8 cellular contexts compared by ENCODE assay signal in genomic region chr2:73386342-73386868, GRCh38. TPM values are rescaled to one million over a fixed set of nuclear protein-coding genes. Genes with fewer than 3 reads are reported as not detected.
A peak's percentile ranks its signal among the peaks of the same experiment; 100 is the strongest.
DNase-seq lines count a peak whose midpoint lies in the region; ATAC-seq and TF ChIP-seq lines count a peak whose summit lies in the region.

No MANE protein-coding gene starts in this region.

- H3K4me1 Mint-ChIP-seq in activated naive CD8-positive, alpha-beta T cell (ENCODE audit: low read depth), result peaks cover 34% of the 10 kb centered on the region

- WGBS in stomach, 5 donors, result 0 to 1% (median 1%) methylated on average over 17 to 24 of the region's 24 CpGs

- H3K27me3 ChIP-seq in stomach, result peaks cover 0 to 6% (median 0%) of the 10 kb centered on the region in 3 donors

- TF ChIP-seq CTCF in 22Rv1 (IDR thresholded peaks at IDR 0.05) (no peak), stomach (IDR thresholded peaks at IDR 0.05) (no peak)

- no peak for TF ChIP-seq EP300 in stomach (IDR thresholded peaks at IDR 0.05)

- H3K9me3 Mint-ChIP-seq in activated naive CD8-positive, alpha-beta T cell (ENCODE audit: low read depth), result no peaks in the 10 kb centered on the region

- peaks cover 13 to 29% (median 23%) of the 10 kb centered on the region in 4 donors for H3K4me1 ChIP-seq in stomach

- no peak for TF ChIP-seq POLR2A in stomach (IDR thresholded peaks at IDR 0.05)

- H3K36me3 ChIP-seq in stomach, result no peaks in the 10 kb centered on the region

- H3K27me3 Mint-ChIP-seq in activated naive CD8-positive, alpha-beta T cell, result no peaks in the 10 kb centered on the region

- intact Hi-C loops in stomach (cut with DNase I; ENCODE audit: low total_unique reads), result no loop called here

- DNase-seq in stomach (no peak), DMS 273 treated with DMSO at 0.1 percent for 48 hours (lab: John Stamatoyannopoulos, UW) (no peak), NOMO-1 treated with dmso at 0.1 percent for 144 hours (lab: John Stamatoyannopoulos, UW; ENCODE audit: unreplicated experiment) (no peak)

- ATAC-seq in GM18867 (IDR thresholded peaks at IDR 0.05; ENCODE audit: unreplicated experiment) (peak; percentile 18), HG03159 (IDR thresholded peaks at IDR 0.05; ENCODE audit: unreplicated experiment) (peak; percentile 12)

- H3K36me3 Mint-ChIP-seq in activated naive CD8-positive, alpha-beta T cell, result no peaks in the 10 kb centered on the region

- H3K9me3 ChIP-seq in iPS-18c (ENCODE audit: control insufficient read depth, insufficient read depth, low read length) (peaks cover 2% of the 10 kb centered on the region), stomach (no peaks in the 10 kb centered on the region)

- H3K4me3 Mint-ChIP-seq in activated naive CD8-positive, alpha-beta T cell, result peak overlapping the region; percentile 94

- H3K27ac Mint-ChIP-seq in activated naive CD8-positive, alpha-beta T cell, result peak overlapping the region; percentile 76

- peak overlapping the region; percentile 99 for H3K4me3 ChIP-seq in iPS-18c (ENCODE audit: insufficient read depth, low read depth, low read length)
- peak overlapping the region; percentile 58 to 87 (median 76) for H3K4me3 ChIP-seq in stomach

- H3K27ac ChIP-seq in 22Rv1 (peak overlapping the region; percentile 87), stomach (peak overlapping the region; percentile 88 to 96 (median 93))

RNA-seq across cellular contexts. Expression of gene ALMS1, which starts 0.8 kb away (rescaled TPM):
- total RNA-seq in stomach, result 100 to 1,000 TPM in 1 of 5 donors, 10 to 100 TPM in 3, 1 to 10 TPM in 1; 3.8 to 101 (median 32.9) TPM
- 1 to 10 TPM; 3.9 to 8.0 (median 7.0) TPM for polyA plus RNA-seq in stomach
